1 cellular context compared by ENCODE assay signal in the genomic region with DNA sequence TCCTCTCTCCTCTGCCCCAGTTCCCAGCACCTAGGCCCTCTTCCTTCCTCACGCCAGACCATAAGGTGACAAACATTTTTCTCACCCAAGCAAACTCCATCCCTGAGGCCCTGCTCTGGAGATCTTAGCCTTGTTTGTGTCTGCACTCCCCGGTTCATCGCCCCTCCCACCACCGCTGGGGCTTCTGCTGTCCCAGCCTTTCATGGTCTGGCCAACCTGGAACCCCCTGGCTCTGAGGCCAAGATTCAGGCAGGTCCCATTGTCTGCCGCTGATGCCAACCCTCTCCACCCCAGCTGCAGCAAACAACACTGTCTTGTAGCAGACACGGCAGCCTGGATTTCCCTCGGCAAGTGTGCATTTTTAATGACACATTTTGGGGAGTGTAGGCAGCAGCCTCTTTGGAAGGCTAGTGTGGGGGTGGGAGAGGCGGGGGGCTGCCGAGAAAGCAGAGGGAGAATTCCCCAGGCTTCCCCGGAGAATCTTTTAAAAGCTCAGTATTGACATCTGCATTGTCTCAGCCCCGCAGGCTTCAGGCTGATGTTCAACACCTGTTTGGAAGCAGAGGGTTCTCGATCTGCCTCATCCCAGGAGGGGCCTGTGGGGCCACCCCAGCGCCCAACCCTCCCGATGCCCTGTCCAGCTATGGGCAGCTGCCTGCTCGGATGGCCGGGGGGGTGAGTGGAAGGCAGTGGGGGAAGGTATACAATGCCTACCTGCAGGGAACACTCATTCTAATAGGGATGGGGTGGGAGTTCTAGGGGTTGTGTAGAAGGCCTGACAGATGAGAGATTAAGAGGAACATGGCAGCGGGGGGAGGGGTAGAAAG.
TF ChIP-seq lines count a peak whose summit lies in the region.

No MANE protein-coding gene starts in this region.

TF ChIP-seq in WTC11, 78 proteins besides CTCF, POLR2A, EP300 and RAD21 (continued from another document):
- TF ChIP-seq, protein P1, sequence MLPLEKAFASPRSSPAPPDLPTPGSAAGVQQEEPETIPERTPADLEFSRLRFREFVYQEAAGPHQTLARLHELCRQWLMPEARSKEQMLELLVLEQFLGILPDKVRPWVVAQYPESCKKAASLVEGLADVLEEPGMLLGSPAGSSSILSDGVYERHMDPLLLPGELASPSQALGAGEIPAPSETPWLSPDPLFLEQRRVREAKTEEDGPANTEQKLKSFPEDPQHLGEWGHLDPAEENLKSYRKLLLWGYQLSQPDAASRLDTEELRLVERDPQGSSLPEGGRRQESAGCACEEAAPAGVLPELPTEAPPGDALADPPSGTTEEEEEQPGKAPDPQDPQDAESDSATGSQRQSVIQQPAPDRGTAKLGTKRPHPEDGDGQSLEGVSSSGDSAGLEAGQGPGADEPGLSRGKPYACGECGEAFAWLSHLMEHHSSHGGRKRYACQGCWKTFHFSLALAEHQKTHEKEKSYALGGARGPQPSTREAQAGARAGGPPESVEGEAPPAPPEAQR (CRISPR knock-in tag; IDR thresholded peaks at IDR 0.05) = no peak
- TF ChIP-seq GRHL2 (CRISPR knock-in tag; IDR thresholded peaks at IDR 0.05; ENCODE audit: insufficient replicate concordance, severe bottlenecking) = no peak
